16 cellular contexts compared by ENCODE assay signal in the genomic region with DNA sequence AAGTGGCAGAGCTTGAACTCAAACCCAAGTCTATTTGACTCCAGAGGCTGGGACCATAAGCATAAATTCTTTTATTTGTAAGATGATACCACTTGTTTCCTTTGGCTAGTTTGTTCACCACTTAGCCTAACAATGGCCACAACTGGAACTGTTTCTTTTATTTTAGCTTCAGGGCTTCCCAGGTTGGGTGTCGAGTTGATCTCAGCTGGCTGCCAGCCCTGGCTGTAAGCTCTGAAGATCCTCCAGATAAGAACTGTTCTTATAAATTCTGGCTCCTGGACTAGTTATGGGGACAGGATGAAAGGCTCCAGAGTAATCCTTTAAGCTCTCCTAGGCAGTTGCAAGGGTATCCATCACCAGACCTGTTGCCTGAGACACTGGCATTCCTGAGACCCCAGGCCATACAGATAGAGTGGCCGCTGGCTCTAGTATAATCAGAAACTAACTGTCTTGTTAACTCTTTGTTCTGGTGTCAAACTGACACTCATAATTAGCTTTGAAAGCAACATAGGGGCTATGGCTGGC.
"Had no signal": no experiment of that assay in that cellular context is flagged by ENCODE, and none has a peak within 500 bp of the region (broad histone marks: within the 10 kb centered on the region; RNA-seq: fewer than 3 reads in every experiment).

No MANE protein-coding gene starts in this region.

- FAIRE-seq: pancreas, TTC549 had no signal

- H3K27ac ChIP-seq: gastrocnemius medialis, heart right ventricle, pancreas, stomach, testis had no signal

- H3K9me3 Mint-ChIP-seq: activated B cell treated with CpG ODN at 0.5 μM for 24 hours; activated naive CD8-positive, alpha-beta T cell treated with anti-CD3 and anti-CD28 coated beads for 36 hours; dendritic cell treated with granulocyte-macrophage colony-stimulating factor and Interleukin-4, amounts not matched to agents 40 ng/mL and 50 ng/mL, for 4 days; naive B cell had no signal

- H3K27ac Mint-ChIP-seq: activated B cell treated with CpG ODN at 0.5 μM for 24 hours; activated naive CD8-positive, alpha-beta T cell treated with anti-CD3 and anti-CD28 coated beads for 36 hours; dendritic cell treated with granulocyte-macrophage colony-stimulating factor and Interleukin-4, amounts not matched to agents 40 ng/mL and 50 ng/mL, for 4 days; naive B cell had no signal

- H3K4me1 Mint-ChIP-seq: activated B cell treated with CpG ODN at 0.5 μM for 24 hours; activated naive CD8-positive, alpha-beta T cell treated with anti-CD3 and anti-CD28 coated beads for 36 hours; naive B cell had no signal

- H3K36me3 ChIP-seq: gastrocnemius medialis, heart right ventricle, pancreas, stomach had no signal

- H3K27me3 ChIP-seq: gastrocnemius medialis, pancreas, testis had no signal

- H3K4me3 ChIP-seq: gastrocnemius medialis, heart right ventricle, pancreas, stomach, testis had no signal

- H3K27me3 Mint-ChIP-seq: activated B cell treated with CpG ODN at 0.5 μM for 24 hours; activated naive CD8-positive, alpha-beta T cell treated with anti-CD3 and anti-CD28 coated beads for 36 hours; dendritic cell treated with granulocyte-macrophage colony-stimulating factor and Interleukin-4, amounts not matched to agents 40 ng/mL and 50 ng/mL, for 4 days had no signal

- H3K4me3 Mint-ChIP-seq: activated B cell treated with CpG ODN at 0.5 μM for 24 hours; activated naive CD8-positive, alpha-beta T cell treated with anti-CD3 and anti-CD28 coated beads for 36 hours; dendritic cell treated with granulocyte-macrophage colony-stimulating factor and Interleukin-4, amounts not matched to agents 40 ng/mL and 50 ng/mL, for 4 days; naive B cell had no signal

- DNase-seq: activated B cell treated with CpG ODN at 0.5 μM for 24 hours; activated CD4-positive, alpha-beta T cell treated with anti-CD3 and anti-CD28 coated beads, Interleukin-2, amount 50 U/mL, for 1 hour; activated CD8-positive, alpha-beta memory T cell treated with anti-CD3 and anti-CD28 coated beads for 24 hours; activated gamma-delta T cell treated with Interleukin-2 at 50 U/mL for 16 hours; activated naive CD8-positive, alpha-beta T cell treated with anti-CD3 and anti-CD28 coated beads for 36 hours; anterior cingulate cortex; effector memory CD4-positive, alpha-beta T cell; gastrocnemius medialis; heart right ventricle; naive B cell; pancreas; stimulated activated CD4-positive, alpha-beta T cell treated with anti-CD3 and anti-CD28 coated beads, Interleukin-1b, Interleukin-23, amount 100 ng/mL, for 48 hours; stomach; testis had no signal

- H3K4me1 ChIP-seq: gastrocnemius medialis, pancreas, stomach, testis had no signal

- H3K9me3 ChIP-seq: gastrocnemius medialis, heart right ventricle, pancreas, stomach, testis had no signal

- H3K36me3 Mint-ChIP-seq: activated naive CD8-positive, alpha-beta T cell treated with anti-CD3 and anti-CD28 coated beads for 36 hours; naive B cell had no signal

- ATAC-seq: gastrocnemius medialis, heart right ventricle, pancreas had no signal
